Comparison of ENCODE assay signal across 29 cellular contexts in genomic region chr2:171819453-171819852, GRCh38.
"Had no signal": no experiment of that assay in that cellular context is flagged by ENCODE, and none has a peak within 500 bp of the region (broad histone marks: within the 10 kb centered on the region; RNA-seq: fewer than 3 reads in every experiment).

No MANE protein-coding gene starts in this region.

- ATAC-seq: stimulated activated effector memory CD8-positive, alpha-beta T cell treated with anti-CD3 and anti-CD28 coated beads, Interleukin-12 subunit alpha, Interleukin-12 subunit beta, amount 100 ng/mL, for 72 hours; stimulated activated memory B cell treated with anti-CD40 and anti-IgM and Interleukin-4, amounts not matched to agents 10 μg/mL and 1 μg/mL and 100 μg/mL, for 72 hours; stimulated activated naive B cell treated with anti-CD40 and anti-IgM and Interleukin-4, amounts not matched to agents 10 μg/mL and 1 μg/mL and 100 μg/mL, for 72 hours; stimulated activated naive CD8-positive, alpha-beta T cell treated with anti-CD3 and anti-CD28 coated beads, Interleukin-15, amount 100 ng/mL, for 72 hours; stimulated activated naive CD8-positive, alpha-beta T cell treated with anti-CD3 and anti-CD28 coated beads, Interleukin-15, Interleukin-2, amounts not matched to agents 100 U/mL and 50 U/mL, for 24 hours; upper lobe of right lung had no signal

- H3K9me3 Mint-ChIP-seq: stimulated activated effector memory CD8-positive, alpha-beta T cell treated with anti-CD3 and anti-CD28 coated beads, Interleukin-12 subunit alpha, Interleukin-12 subunit beta, amount 100 ng/mL, for 72 hours; stimulated activated memory B cell treated with anti-CD40 and anti-IgM and Interleukin-4, amounts not matched to agents 10 μg/mL and 1 μg/mL and 100 μg/mL, for 72 hours; stimulated activated naive B cell treated with anti-CD40 and anti-IgM and Interleukin-4, amounts not matched to agents 10 μg/mL and 1 μg/mL and 100 μg/mL, for 72 hours; stimulated activated naive CD8-positive, alpha-beta T cell treated with anti-CD3 and anti-CD28 coated beads, Interleukin-15, amount 100 ng/mL, for 72 hours; stimulated activated naive CD8-positive, alpha-beta T cell treated with anti-CD3 and anti-CD28 coated beads, Interleukin-15, Interleukin-2, amounts not matched to agents 100 ng/mL and 50 ng/mL, for 24 hours; type B pancreatic cell had no signal

- FAIRE-seq: urothelium cell line had no signal

- H3K4me3 ChIP-seq: stomach, suprapubic skin, testis, thoracic aorta, thyroid gland, tibial artery, tibial nerve, transverse colon, upper lobe of left lung, upper lobe of right lung, uterus, vagina had no signal

- H3K36me3 ChIP-seq: upper lobe of right lung, uterus, vagina had no signal

- H3K4me1 ChIP-seq: suprapubic skin, thyroid gland, tibial artery, tibial nerve, transverse colon, upper lobe of left lung, upper lobe of right lung, uterus, vagina had no signal

- H3K27me3 Mint-ChIP-seq: stimulated activated memory B cell treated with anti-CD40 and anti-IgM and Interleukin-4, amounts not matched to agents 10 μg/mL and 1 μg/mL and 100 μg/mL, for 72 hours; stimulated activated naive B cell treated with anti-CD40 and anti-IgM and Interleukin-4, amounts not matched to agents 10 μg/mL and 1 μg/mL and 100 μg/mL, for 72 hours; stimulated activated naive CD8-positive, alpha-beta T cell treated with anti-CD3 and anti-CD28 coated beads, Interleukin-15, amount 100 ng/mL, for 72 hours; stimulated activated naive CD8-positive, alpha-beta T cell treated with anti-CD3 and anti-CD28 coated beads, Interleukin-15, Interleukin-2, amounts not matched to agents 100 ng/mL and 50 ng/mL, for 24 hours; type B pancreatic cell had no signal

- H3K27ac ChIP-seq: stomach, suprapubic skin, testis, thoracic aorta, thyroid gland, tibial artery, tibial nerve, transverse colon, upper lobe of left lung, upper lobe of right lung, uterus, vagina had no signal

- H3K4me3 Mint-ChIP-seq: stimulated activated effector memory CD8-positive, alpha-beta T cell treated with anti-CD3 and anti-CD28 coated beads, Interleukin-12 subunit alpha, Interleukin-12 subunit beta, amount 100 ng/mL, for 72 hours; stimulated activated memory B cell treated with anti-CD40 and anti-IgM and Interleukin-4, amounts not matched to agents 10 μg/mL and 1 μg/mL and 100 μg/mL, for 72 hours; stimulated activated naive B cell treated with anti-CD40 and anti-IgM and Interleukin-4, amounts not matched to agents 10 μg/mL and 1 μg/mL and 100 μg/mL, for 72 hours; stimulated activated naive CD8-positive, alpha-beta T cell treated with anti-CD3 and anti-CD28 coated beads, Interleukin-15, amount 100 ng/mL, for 72 hours; stimulated activated naive CD8-positive, alpha-beta T cell treated with anti-CD3 and anti-CD28 coated beads, Interleukin-15, Interleukin-2, amounts not matched to agents 100 ng/mL and 50 ng/mL, for 24 hours; type B pancreatic cell had no signal

- H3K4me1 Mint-ChIP-seq: stimulated activated effector memory CD8-positive, alpha-beta T cell treated with anti-CD3 and anti-CD28 coated beads, Interleukin-12 subunit alpha, Interleukin-12 subunit beta, amount 100 ng/mL, for 72 hours; stimulated activated memory B cell treated with anti-CD40 and anti-IgM and Interleukin-4, amounts not matched to agents 10 μg/mL and 1 μg/mL and 100 μg/mL, for 72 hours; stimulated activated naive B cell treated with anti-CD40 and anti-IgM and Interleukin-4, amounts not matched to agents 10 μg/mL and 1 μg/mL and 100 μg/mL, for 72 hours; stimulated activated naive CD8-positive, alpha-beta T cell treated with anti-CD3 and anti-CD28 coated beads, Interleukin-15, amount 100 ng/mL, for 72 hours had no signal

- H3K9me3 ChIP-seq: stomach, suprapubic skin, testis, thoracic aorta, thyroid gland, tibial artery, tibial nerve, transverse colon, upper lobe of left lung, upper lobe of right lung, uterus, vagina had no signal

- H3K27me3 ChIP-seq: stomach, suprapubic skin, testis, thyroid gland, tibial artery, tibial nerve, transverse colon, upper lobe of left lung, upper lobe of right lung, uterus, vagina had no signal

- DNase-seq: stimulated activated CD4-positive, alpha-beta T cell treated with anti-CD3 and anti-CD28 coated beads, Interleukin-2, amount 100 ng/mL, for 48 hours; stimulated activated CD4-positive, alpha-beta T cell treated with anti-CD3 and anti-CD28 coated beads, Interleukin-4, amount 100 ng/mL, for 1 hour; stimulated activated CD4-positive, alpha-beta T cell treated with anti-CD3 and anti-CD28 coated beads, Interleukin-4, amount 100 ng/mL, for 24 hours; stimulated activated CD4-positive, alpha-beta T cell treated with anti-CD3 and anti-CD28 coated beads, Interleukin-4, amount 100 ng/mL, for 4 hours; stimulated activated CD8-positive, alpha-beta memory T cell treated with anti-CD3 and anti-CD28 coated beads, Interleukin-4, amount 100 ng/mL, for 48 hours; stimulated activated naive B cell treated with anti-CD40 and anti-IgM and Interleukin-4, amounts not matched to agents 10 μg/mL and 1 μg/mL and 100 μg/mL, for 72 hours; stimulated activated naive CD4-positive, alpha-beta T cell; stimulated activated naive CD4-positive, alpha-beta T cell treated with Interleukin-2 at 50 U/mL for 16 hours; stimulated activated naive CD8-positive, alpha-beta T cell treated with anti-CD3 and anti-CD28 coated beads, Interleukin-15, amount 100 ng/mL, for 72 hours; stimulated activated naive CD8-positive, alpha-beta T cell treated with anti-CD3 and anti-CD28 coated beads, Interleukin-15, Interleukin-2, amounts not matched to agents 100 U/mL and 50 U/mL, for 24 hours; stomach; substantia nigra; testis; thyroid gland; tibial artery; transverse colon; trophoblast cell; upper lobe of left lung; upper lobe of right lung; uterus had no signal

- H3K27ac Mint-ChIP-seq: stimulated activated effector memory CD8-positive, alpha-beta T cell treated with anti-CD3 and anti-CD28 coated beads, Interleukin-12 subunit alpha, Interleukin-12 subunit beta, amount 100 ng/mL, for 72 hours; stimulated activated memory B cell treated with anti-CD40 and anti-IgM and Interleukin-4, amounts not matched to agents 10 μg/mL and 1 μg/mL and 100 μg/mL, for 72 hours; stimulated activated naive B cell treated with anti-CD40 and anti-IgM and Interleukin-4, amounts not matched to agents 10 μg/mL and 1 μg/mL and 100 μg/mL, for 72 hours; stimulated activated naive CD8-positive, alpha-beta T cell treated with anti-CD3 and anti-CD28 coated beads, Interleukin-15, amount 100 ng/mL, for 72 hours; stimulated activated naive CD8-positive, alpha-beta T cell treated with anti-CD3 and anti-CD28 coated beads, Interleukin-15, Interleukin-2, amounts not matched to agents 100 ng/mL and 50 ng/mL, for 24 hours; type B pancreatic cell had no signal
